In genomic region chr7:552711-553636, GRCh38 we compare ENCODE assay signal across 15 cellular contexts.
"Had no signal": no experiment of that assay in that cellular context is flagged by ENCODE, and none has a peak within 500 bp of the region (broad histone marks: within the 10 kb centered on the region; RNA-seq: fewer than 3 reads in every experiment).

No MANE protein-coding gene starts in this region.

- H3K27me3 ChIP-seq: esophagus squamous epithelium, spleen, uterus had no signal

- H3K4me3 ChIP-seq: esophagus squamous epithelium, spleen, uterus had no signal

- H3K4me1 ChIP-seq: esophagus squamous epithelium, uterus had no signal

- DNase-seq: activated CD4-positive, alpha-beta T cell treated with anti-CD3 and anti-CD28 coated beads, Interleukin-2, amount 10 ng/mL, durations not matched to agents 7 days and 5 days; activated CD4-positive, CD25-positive, alpha-beta regulatory T cell; activated CD8-positive, alpha-beta memory T cell treated with anti-CD3 and anti-CD28 coated beads, Interleukin-2, amount 50 U/mL, for 48 hours; activated gamma-delta T cell; activated T-cell treated with anti-CD3 and anti-CD28 coated beads, Interleukin-2, amount 50 U/mL, for 72 hours; caudate nucleus; esophagus squamous epithelium; glutamatergic neuron; left cardiac atrium; occipital lobe; spleen; SW 1271; uterus had no signal

- H3K27ac ChIP-seq: esophagus squamous epithelium, spleen, uterus had no signal

- ATAC-seq: activated T-cell treated with anti-CD3 and anti-CD28 coated beads, Interleukin-2, amount 50 U/mL, for 72 hours; left cardiac atrium; natural killer cell treated with Interleukin-12 subunit alpha and Interleukin-12 subunit beta and Interleukin-15 and Interleukin-18, amount 100 ng/mL, for 72 hours; sciatic nerve had no signal

- H3K36me3 ChIP-seq: uterus had no signal

- H3K9me3 ChIP-seq: esophagus squamous epithelium, uterus had no signal
